14 cellular contexts compared by ENCODE assay signal in genomic region chr18:67135981-67136380, GRCh38.
DNase-seq lines count a peak whose midpoint lies in the region; ATAC-seq and TF ChIP-seq lines count a peak whose summit lies in the region.
"Had no signal": no experiment of that assay in that cellular context is flagged by ENCODE, and none has a peak within 500 bp of the region (broad histone marks: within the 10 kb centered on the region; RNA-seq: fewer than 3 reads in every experiment).

No MANE protein-coding gene starts in this region.

- H3K9me3 ChIP-seq in mammary epithelial cell (replicated peaks; ENCODE audit: insufficient read depth, low read length) = no peaks in the 10 kb centered on the region

- 20% methylated on average over 3 of the region's 4 CpGs for WGBS in mammary epithelial cell (ENCODE audit: low coverage, missing lambda C conversion rate)

- no peaks in the 10 kb centered on the region for H3K4me1 Mint-ChIP-seq in MCF 10A (ENCODE audit: insufficient read depth, unreplicated experiment)
- peaks cover 23% of the 10 kb centered on the region for H3K4me1 Mint-ChIP-seq in glutamatergic neuron (ENCODE audit: low read depth, unreplicated experiment)
- H3K4me1 Mint-ChIP-seq: CD14-positive monocyte had no signal

- no TSS peak for BruUV-seq in mammary epithelial cell (replicated peaks; lab: Mats Ljungman, UMichigan)
- BruUV-seq in MCF 10A (replicated peaks; lab: Mats Ljungman, UMichigan) = no TSS peak

- H4K20me1 ChIP-seq in mammary epithelial cell (ENCODE audit: insufficient read depth, low read length) = no peaks in the 10 kb centered on the region

- H3K27me3 Mint-ChIP-seq in MCF 10A (ENCODE audit: insufficient read depth, unreplicated experiment) (peaks cover 84% of the 10 kb centered on the region), glutamatergic neuron (ENCODE audit: unreplicated experiment) (no peaks in the 10 kb centered on the region)

- H3K27ac ChIP-seq in mammary epithelial cell (ENCODE audit: insufficient read depth, low read depth, low read length) = no peak overlapping the region

- H3K27me3 ChIP-seq in mammary epithelial cell (ENCODE audit: insufficient read depth, low read length) = no peaks in the 10 kb centered on the region

- H3K36me3 ChIP-seq in mammary epithelial cell (ENCODE audit: insufficient read depth, low read length) = no peaks in the 10 kb centered on the region

- peaks cover 22% of the 10 kb centered on the region for H3K4me1 ChIP-seq in mammary epithelial cell (ENCODE audit: insufficient read depth, low read length)

- H2AFZ ChIP-seq in mammary epithelial cell (ENCODE audit: low read depth, low read length) = no peak overlapping the region

- DNase-seq in mammary epithelial cell (peak; percentile 27), MCF 10A (ENCODE audit: unreplicated experiment) (no peak), RPMI7951 (ENCODE audit: low read depth) (peak; percentile 15), glutamatergic neuron (no peak), AML-193 (lab: John Stamatoyannopoulos, UW) (no peak)
- DNase-seq: DMS 273 treated with DMSO at 0.1 percent for 48 hours, EL, KBM-7, NCI-H1930, NCI-H524 treated with DMSO at 0.1 percent for 48 hours had no signal

- H3K27ac Mint-ChIP-seq in MCF 10A (ENCODE audit: low read depth, unreplicated experiment) (no peak overlapping the region), glutamatergic neuron (ENCODE audit: unreplicated experiment) (peak overlapping the region; percentile 82)

- H3K36me3 Mint-ChIP-seq in MCF 10A (ENCODE audit: insufficient read depth, unreplicated experiment) (no peaks in the 10 kb centered on the region), glutamatergic neuron (ENCODE audit: unreplicated experiment) (no peaks in the 10 kb centered on the region)
- H3K36me3 Mint-ChIP-seq: CD14-positive monocyte had no signal

- in situ Hi-C loops in mammary epithelial cell (cut with MboI; ENCODE audit: low sequenced_read_pairs in 2 of 2) = no loop called here

- H3K79me2 ChIP-seq in mammary epithelial cell (ENCODE audit: insufficient read depth, low read length) = no peaks in the 10 kb centered on the region

- CTCF ChIA-PET in mammary epithelial cell (lab: Charles Lee; ENCODE audit: low non-redundant PET) = no interaction called here
- CTCF ChIA-PET in MCF 10A (lab: Yijun Ruan, JAX) = interaction anchor here (1.5 to 2.6 kb wide), 2 partner anchors 32 to 65 kb away, joined by 6 to 9 read pairs; no protein-coding TSS in a partner anchor

- no peak overlapping the region for H3K9ac ChIP-seq in mammary epithelial cell (ENCODE audit: insufficient read depth, low read length)

- H3K9me3 Mint-ChIP-seq in MCF 10A (ENCODE audit: unreplicated experiment) = no peaks in the 10 kb centered on the region
- peaks cover 2% of the 10 kb centered on the region for H3K9me3 Mint-ChIP-seq in glutamatergic neuron (ENCODE audit: unreplicated experiment)

- POLR2A ChIA-PET in MCF 10A (lab: Yijun Ruan, JAX) = no interaction called here

- dilution Hi-C loops in mammary epithelial cell (cut with HindIII; ENCODE audit: low sequenced_read_pairs) = no loop called here

- no peak for TF ChIP-seq CTCF in mammary epithelial cell (conservative IDR thresholded peaks at IDR 0.05 in 1 of 2, IDR thresholded peaks at IDR 0.05 in 1 of 2; ENCODE audit: extremely low read depth in 1 of 2, insufficient read depth in 1 of 2, low read depth in 1 of 2, low read length in 2 of 2)
- no peak for TF ChIP-seq CTCF in MCF 10A (IDR thresholded peaks at IDR 0.05; ENCODE audit: unreplicated experiment)
- no peak for TF ChIP-seq CTCF in glutamatergic neuron (IDR thresholded peaks at IDR 0.05; ENCODE audit: partially characterized antibody, unreplicated experiment)

- H3K4me3 Mint-ChIP-seq in MCF 10A (ENCODE audit: unreplicated experiment) (no peak overlapping the region), glutamatergic neuron (ENCODE audit: unreplicated experiment) (peak overlapping the region; percentile 62)
- H3K4me3 Mint-ChIP-seq: CD14-positive monocyte had no signal

- ATAC-seq in GM19328 (IDR thresholded peaks at IDR 0.05; ENCODE audit: unreplicated experiment) (no peak), HG03378 (IDR thresholded peaks at IDR 0.05; ENCODE audit: unreplicated experiment) (no peak)
- ATAC-seq in activated CD4-positive, CD25-positive, alpha-beta regulatory T cell treated with anti-CD3 and anti-CD28 coated beads, Interleukin-2, amount 50 U/mL, for 24 hours = no peak

- intact Hi-C loops in mammary epithelial cell (cut with micrococcal nuclease) (no loop called here), MCF 10A (cut with micrococcal nuclease) (no loop called here)

- no peak overlapping the region for H3K4me2 ChIP-seq in mammary epithelial cell (ENCODE audit: insufficient read depth, low read depth, low read length)

- no peak overlapping the region for H3K4me3 ChIP-seq in mammary epithelial cell (replicated peaks in 1 of 3; ENCODE audit: insufficient read depth in 1 of 3, low read depth in 2 of 3, low read length in 3 of 3)

Comparison
In these comparisons a context has a peak if more than half of its experiments do, and no peak if none do; other contexts are left out.
1. DNase-seq: peak in mammary epithelial cell (single experiment) and RPMI7951 (single experiment); none in MCF 10A (single experiment), glutamatergic neuron (single experiment) and AML-193 (0 of 2).